ENCODE assay signal across 8 cellular contexts in the genomic region with DNA sequence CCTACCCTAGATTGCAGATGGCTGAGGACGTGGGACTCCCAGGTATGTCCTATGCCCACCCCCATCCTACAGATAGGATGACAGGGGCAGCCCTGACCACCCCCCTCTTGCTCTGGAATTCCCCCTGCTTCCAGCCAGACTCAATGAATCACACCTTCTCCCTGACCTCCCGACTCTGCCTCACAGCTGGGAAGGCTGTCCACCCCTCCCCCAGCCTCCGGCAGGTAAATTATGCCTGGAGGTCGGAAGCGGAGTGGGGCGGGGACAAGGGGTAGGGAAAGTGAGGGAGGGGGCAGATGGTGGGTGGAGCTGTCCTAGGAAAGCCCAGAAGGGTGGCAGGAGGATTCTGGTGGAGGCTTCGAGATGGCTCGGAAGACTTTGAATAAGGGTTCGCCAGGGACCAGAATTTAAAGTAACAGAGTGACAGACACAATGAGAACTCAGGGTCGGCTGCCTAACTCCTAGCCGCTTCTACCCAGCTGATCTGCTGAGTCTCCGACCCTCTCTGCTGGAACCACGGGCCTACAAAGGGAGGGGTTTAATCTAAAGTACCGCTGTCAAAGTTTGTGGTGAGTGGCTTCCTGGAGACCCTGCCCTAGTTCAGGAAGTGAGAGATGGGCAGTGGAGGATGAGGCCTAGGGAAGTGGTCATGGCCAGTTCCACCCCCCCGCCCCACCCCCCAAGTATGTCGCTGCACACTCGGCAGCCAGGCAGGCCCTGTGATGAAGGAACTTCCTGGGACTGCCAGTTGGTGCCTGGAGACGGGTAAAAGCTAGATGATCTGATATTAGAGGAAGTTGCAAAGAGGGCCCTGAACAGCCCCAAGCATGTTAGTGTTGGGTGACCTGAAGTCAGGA. TPM values are rescaled to one million over a fixed set of nuclear protein-coding genes. Genes with fewer than 3 reads are reported as not detected.
DNase-seq lines count a peak whose midpoint lies in the region; ATAC-seq and TF ChIP-seq lines count a peak whose summit lies in the region.

No MANE protein-coding gene starts in this region.

- WGBS in mesenchymal stem cell = 2% methylated on average over 16 of the region's 18 CpGs

- H3K79me1 ChIP-seq in mesenchymal stem cell (replicated peaks; ENCODE audit: low read length, poor library complexity, severe bottlenecking) = no peaks in the 10 kb centered on the region

- H3K9me3 ChIP-seq in Peyer's patch (no peaks in the 10 kb centered on the region), mesenchymal stem cell (ENCODE audit: control insufficient read depth, low read length) (peaks cover 16% of the 10 kb centered on the region)

- TF ChIP-seq CTCF in Peyer's patch (IDR thresholded peaks at IDR 0.05) (no peak), coronary artery (IDR thresholded peaks at IDR 0.05) (no peak)

- no peaks in the 10 kb centered on the region for H3K27me3 ChIP-seq in Peyer's patch
- peaks cover 0 to 52% of the 10 kb centered on the region in 2 experiments for H3K27me3 ChIP-seq in mesenchymal stem cell (ENCODE audit: control insufficient read depth in 1 of 2, insufficient read depth in 1 of 2, low read length in 2 of 2)

- peak overlapping the region; percentile 15 for H4K8ac ChIP-seq in mesenchymal stem cell (ENCODE audit: low read length)

- peak overlapping the region; percentile 57 for H3K4me2 ChIP-seq in mesenchymal stem cell (ENCODE audit: low read length, poor library complexity, severe bottlenecking)

- no peak overlapping the region for H3K14ac ChIP-seq in mesenchymal stem cell (ENCODE audit: low read length in 2 of 2)

- no peak overlapping the region for H3K9ac ChIP-seq in mesenchymal stem cell (ENCODE audit: low read length)

- peak overlapping the region; percentile 29 to 87 (median 55) for H3K27ac ChIP-seq in Peyer's patch
- peak overlapping the region; percentile 92 to 99 for H3K27ac ChIP-seq in coronary artery
- peak overlapping the region; percentile 82 for H3K27ac ChIP-seq in mesenchymal stem cell (ENCODE audit: low read length, poor library complexity, severe bottlenecking)

- no peak overlapping the region for H3K4me3 ChIP-seq in Peyer's patch
- peak overlapping the region; percentile 93 for H3K4me3 ChIP-seq in coronary artery
- no peak overlapping the region for H3K4me3 ChIP-seq in mesenchymal stem cell (ENCODE audit: insufficient read depth in 1 of 2, low read depth in 1 of 2, low read length in 2 of 2)

- no peak overlapping the region for H2AFZ ChIP-seq in mesenchymal stem cell (ENCODE audit: low read depth, low read length)

- TF ChIP-seq POLR2A in Peyer's patch (IDR thresholded peaks at IDR 0.05) (no peak), GM18505 (IDR thresholded peaks at IDR 0.05; ENCODE audit: borderline replicate concordance, extremely low read depth, insufficient read depth, insufficient read length) (no peak)

- ATAC-seq in GM18505 (IDR thresholded peaks at IDR 0.05; ENCODE audit: unreplicated experiment) (no peak), HG03139 (IDR thresholded peaks at IDR 0.05; ENCODE audit: unreplicated experiment) (no peak)

- peak; percentile 94 for DNase-seq in GDM1 (lab: John Stamatoyannopoulos, UW)
- DNase-seq in Peyer's patch = peak in 1 of 3 donors; percentile 67
- DNase-seq in coronary artery (ENCODE audit: low spot score) = peak; percentile 83
- DNase-seq in mesenchymal stem cell = peak; percentile 75
- no peak for DNase-seq in putamen (ENCODE audit: low spot score)
- DNase-seq in cortex of kidney (lab: John Stamatoyannopoulos, UW) = no peak

- H2AK5ac ChIP-seq in mesenchymal stem cell (ENCODE audit: low read length, severe bottlenecking) = peak overlapping the region; percentile 39

- H2BK12ac ChIP-seq in mesenchymal stem cell (ENCODE audit: low read length in 2 of 2) = peak overlapping the region; percentile 18 to 47

- H3K23ac ChIP-seq in mesenchymal stem cell (ENCODE audit: low read length in 2 of 2) = no peak overlapping the region

- peaks cover 3 to 46% (median 8%) of the 10 kb centered on the region in 4 donors for H3K4me1 ChIP-seq in Peyer's patch
- H3K4me1 ChIP-seq in mesenchymal stem cell (ENCODE audit: control insufficient read depth, insufficient read depth, low read depth, low read length) = peaks cover 26% of the 10 kb centered on the region

- peak overlapping the region in 1 of 2 experiments; percentile 29 for H3K4ac ChIP-seq in mesenchymal stem cell (ENCODE audit: low read depth in 1 of 2, low read length in 2 of 2)

- H2BK120ac ChIP-seq in mesenchymal stem cell (ENCODE audit: low read depth, low read length) = no peak overlapping the region

- H4K91ac ChIP-seq in mesenchymal stem cell (ENCODE audit: low read length) = peak overlapping the region; percentile 46

- peak overlapping the region; percentile 41 to 93 for H3K18ac ChIP-seq in mesenchymal stem cell (ENCODE audit: low read depth in 1 of 2, low read length in 2 of 2)

- H2BK15ac ChIP-seq in mesenchymal stem cell (ENCODE audit: low read depth, poor library complexity, severe bottlenecking) = peak overlapping the region; percentile 45

- peak overlapping the region; percentile 81 for H2BK5ac ChIP-seq in mesenchymal stem cell (ENCODE audit: low read depth, low read length, poor library complexity, severe bottlenecking)

- no peaks in the 10 kb centered on the region for H3K36me3 ChIP-seq in Peyer's patch
- H3K36me3 ChIP-seq in mesenchymal stem cell (ENCODE audit: control insufficient read depth in 1 of 2, insufficient read depth in 2 of 2, low read depth in 1 of 2, low read length in 2 of 2) = peaks cover 0 to 3% of the 10 kb centered on the region in 2 experiments

RNA-seq across cellular contexts. Expression of gene PLEKHG3, which starts 4.2 kb away (rescaled TPM):
- total RNA-seq in Peyer's patch = 10 to 100 TPM; 18.2 to 45.5 (median 31.5) TPM
- polyA plus RNA-seq in mesenchymal stem cell (2013, experiment 1 of 2) = 14.9 TPM
- polyA plus RNA-seq in mesenchymal stem cell (2013, experiment 2 of 2) = 14.3 TPM

Comparison
In these comparisons a context has a peak if more than half of its experiments do, and no peak if none do; other contexts are left out.
1. DNase-seq: peak in GDM1 (single experiment), coronary artery (single experiment) and mesenchymal stem cell (single experiment); none in putamen (single experiment) and cortex of kidney (single experiment).
2. Peak in every context shown above with its lines, with median percentiles within 50 percentile points of each other: H3K27ac ChIP-seq.